ENCODE assay signal across 22 cellular contexts in genomic region chr4:8615366-8615765, GRCh38. TPM values are rescaled to one million over a fixed set of nuclear protein-coding genes. Genes with fewer than 3 reads are reported as not detected.
"Had no signal": no experiment of that assay in that cellular context is flagged by ENCODE, and none has a peak within 500 bp of the region (broad histone marks: within the 10 kb centered on the region; RNA-seq: fewer than 3 reads in every experiment).

No MANE protein-coding gene starts in this region.

- H3K9me3 ChIP-seq: heart left ventricle, lower lobe of right lung, pancreas, prostate gland had no signal

- FAIRE-seq: frontal cortex, pancreas, small intestine, urothelium cell line had no signal

- H3K4me1 ChIP-seq: pancreas, prostate gland had no signal

- ATAC-seq: heart left ventricle, left lobe of liver, lower lobe of right lung, pancreas had no signal

- H3K36me3 ChIP-seq: heart left ventricle, lower lobe of right lung, pancreas, prostate gland had no signal

- H3K27me3 ChIP-seq: pancreas had no signal

- H3K4me3 ChIP-seq: coronary artery, dorsolateral prefrontal cortex, heart left ventricle, lower lobe of right lung, pancreas, prostate gland had no signal

- DNase-seq: caudate nucleus; dorsolateral prefrontal cortex; effector CD8-positive, alpha-beta T cell; hippocampal formation; kidney glomerular epithelial cell; lower lobe of right lung; mesendoderm; naive B cell; nucleus accumbens; small intestine; stimulated activated CD4-positive, alpha-beta T cell treated with anti-CD3 and anti-CD28 coated beads, Interleukin-12 subunit alpha, Interleukin-12 subunit beta, amount 100 ng/mL, for 4 hours; stimulated activated naive CD4-positive, alpha-beta T cell had no signal

- H3K27ac ChIP-seq: coronary artery, dorsolateral prefrontal cortex, heart left ventricle, lower lobe of right lung, pancreas, prostate gland had no signal

RNA-seq across cellular contexts. Expression of gene CPZ, which starts 22.8 kb away (rescaled TPM):
- polyA plus RNA-seq: neural cell had no signal

RNA-seq across cellular contexts. Expression of gene GPR78, which starts 35.2 kb away (rescaled TPM):
- total RNA-seq: glomerular endothelial cell, left lobe of liver, pancreas, renal cortical epithelial cell had no signal
- polyA plus RNA-seq: heart left ventricle, neural cell, small intestine had no signal
